In genomic region chr1:109275706-109276345, GRCh38 we compare ENCODE assay signal across 1 cellular context.
TF ChIP-seq lines count a peak whose summit lies in the region.

No MANE protein-coding gene starts in this region.

TF ChIP-seq in IMR-90, 13 proteins besides CTCF, POLR2A, EP300 and RAD21:
- no peak for TF ChIP-seq FOS (IDR thresholded peaks at IDR 0.05; ENCODE audit: low read depth, low read length)
- no peak for TF ChIP-seq USF2 (IDR thresholded peaks at IDR 0.05; ENCODE audit: low read depth, low read length)
- TF ChIP-seq NFE2L2 (IDR thresholded peaks at IDR 0.05; ENCODE audit: low read depth, low read length): no peak
- no peak for TF ChIP-seq CHD1 (IDR thresholded peaks at IDR 0.05; ENCODE audit: low read depth, low read length)
- TF ChIP-seq RCOR1 (IDR thresholded peaks at IDR 0.05; ENCODE audit: insufficient replicate concordance, low read length): no peak
- TF ChIP-seq RFX5 (IDR thresholded peaks at IDR 0.05; ENCODE audit: low read depth, low read length): no peak
- TF ChIP-seq MAZ (IDR thresholded peaks at IDR 0.05; ENCODE audit: borderline replicate concordance, low read depth, low read length): no peak
- TF ChIP-seq CEBPB (IDR thresholded peaks at IDR 0.05; ENCODE audit: low read depth, low read length): no peak
- no peak for TF ChIP-seq BHLHE40 (IDR thresholded peaks at IDR 0.05; ENCODE audit: low read depth, low read length)
- TF ChIP-seq, protein P1, sequence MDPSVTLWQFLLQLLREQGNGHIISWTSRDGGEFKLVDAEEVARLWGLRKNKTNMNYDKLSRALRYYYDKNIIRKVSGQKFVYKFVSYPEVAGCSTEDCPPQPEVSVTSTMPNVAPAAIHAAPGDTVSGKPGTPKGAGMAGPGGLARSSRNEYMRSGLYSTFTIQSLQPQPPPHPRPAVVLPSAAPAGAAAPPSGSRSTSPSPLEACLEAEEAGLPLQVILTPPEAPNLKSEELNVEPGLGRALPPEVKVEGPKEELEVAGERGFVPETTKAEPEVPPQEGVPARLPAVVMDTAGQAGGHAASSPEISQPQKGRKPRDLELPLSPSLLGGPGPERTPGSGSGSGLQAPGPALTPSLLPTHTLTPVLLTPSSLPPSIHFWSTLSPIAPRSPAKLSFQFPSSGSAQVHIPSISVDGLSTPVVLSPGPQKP (IDR thresholded peaks at IDR 0.05; ENCODE audit: borderline replicate concordance, low read depth, low read length): no peak
